ENCODE assay signal across 26 cellular contexts in genomic region chr14:40139657-40140056, GRCh38.
"Had no signal": no experiment of that assay in that cellular context is flagged by ENCODE, and none has a peak within 500 bp of the region (broad histone marks: within the 10 kb centered on the region; RNA-seq: fewer than 3 reads in every experiment).

No MANE protein-coding gene starts in this region.

- DNase-seq: stimulated activated CD4-positive, alpha-beta T cell treated with anti-CD3 and anti-CD28 coated beads, Interleukin-2, amount 100 ng/mL, for 48 hours; stimulated activated CD4-positive, alpha-beta T cell treated with anti-CD3 and anti-CD28 coated beads, Interleukin-4, amount 100 ng/mL, for 1 hour; stimulated activated CD4-positive, alpha-beta T cell treated with anti-CD3 and anti-CD28 coated beads, Interleukin-4, amount 100 ng/mL, for 24 hours; stimulated activated CD4-positive, alpha-beta T cell treated with anti-CD3 and anti-CD28 coated beads, Interleukin-4, amount 100 ng/mL, for 4 hours; stimulated activated CD8-positive, alpha-beta memory T cell treated with anti-CD3 and anti-CD28 coated beads, Interleukin-4, amount 100 ng/mL, for 48 hours; stimulated activated naive B cell treated with anti-CD40 and anti-IgM and Interleukin-4, amounts not matched to agents 10 μg/mL and 1 μg/mL and 100 μg/mL, for 72 hours; stimulated activated naive CD4-positive, alpha-beta T cell; stimulated activated naive CD4-positive, alpha-beta T cell treated with Interleukin-2 at 50 U/mL for 16 hours; stimulated activated naive CD8-positive, alpha-beta T cell treated with anti-CD3 and anti-CD28 coated beads, Interleukin-15, amount 100 ng/mL, for 72 hours; stimulated activated naive CD8-positive, alpha-beta T cell treated with anti-CD3 and anti-CD28 coated beads, Interleukin-15, Interleukin-2, amounts not matched to agents 100 U/mL and 50 U/mL, for 24 hours; stomach; substantia nigra; testis; thyroid gland; tibial artery; transverse colon; trophoblast cell; upper lobe of left lung; upper lobe of right lung; uterus had no signal

- H3K9me3 ChIP-seq: suprapubic skin, testis, thoracic aorta, thyroid gland, tibial nerve, transverse colon, upper lobe of left lung, upper lobe of right lung, uterus, vagina had no signal

- H3K27ac ChIP-seq: stomach, suprapubic skin, testis, thoracic aorta, thyroid gland, tibial artery, tibial nerve, transverse colon, upper lobe of left lung, upper lobe of right lung, uterus, vagina had no signal

- H3K36me3 ChIP-seq: stomach, suprapubic skin, thoracic aorta, thyroid gland, tibial artery, tibial nerve, transverse colon, upper lobe of left lung, upper lobe of right lung, uterus, vagina had no signal

- ATAC-seq: stimulated activated effector memory CD8-positive, alpha-beta T cell treated with anti-CD3 and anti-CD28 coated beads, Interleukin-12 subunit alpha, Interleukin-12 subunit beta, amount 100 ng/mL, for 72 hours; stimulated activated memory B cell treated with anti-CD40 and anti-IgM and Interleukin-4, amounts not matched to agents 10 μg/mL and 1 μg/mL and 100 μg/mL, for 72 hours; stimulated activated naive B cell treated with anti-CD40 and anti-IgM and Interleukin-4, amounts not matched to agents 10 μg/mL and 1 μg/mL and 100 μg/mL, for 72 hours; stimulated activated naive CD8-positive, alpha-beta T cell treated with anti-CD3 and anti-CD28 coated beads, Interleukin-15, amount 100 ng/mL, for 72 hours; stimulated activated naive CD8-positive, alpha-beta T cell treated with anti-CD3 and anti-CD28 coated beads, Interleukin-15, Interleukin-2, amounts not matched to agents 100 U/mL and 50 U/mL, for 24 hours; upper lobe of right lung had no signal

- H3K4me1 ChIP-seq: stomach, suprapubic skin, testis, thyroid gland, tibial artery, tibial nerve, transverse colon, upper lobe of left lung, upper lobe of right lung, uterus, vagina had no signal

- H3K4me3 ChIP-seq: stomach, suprapubic skin, testis, thoracic aorta, thyroid gland, tibial artery, tibial nerve, transverse colon, upper lobe of left lung, upper lobe of right lung, uterus, vagina had no signal

- H3K27me3 ChIP-seq: stomach, suprapubic skin, testis, thyroid gland, tibial artery, tibial nerve, transverse colon, upper lobe of left lung, upper lobe of right lung, uterus, vagina had no signal
